In genomic region chr14:57533214-57533613, GRCh38 we compare ENCODE assay signal across 1 cellular context.
TF ChIP-seq lines count a peak whose summit lies in the region.

No MANE protein-coding gene starts in this region.

TF ChIP-seq in H1, 55 proteins besides CTCF, POLR2A, EP300 and RAD21 (continued from another document):
- TF ChIP-seq TEAD4 (IDR thresholded peaks at IDR 0.05; ENCODE audit: low read depth, low read length) (no peak), NRF1 (IDR thresholded peaks at IDR 0.05; ENCODE audit: low read depth, low read length) (no peak), KDM1A (IDR thresholded peaks at IDR 0.05; ENCODE audit: borderline replicate concordance, low read length) (no peak), KDM4A (IDR thresholded peaks at IDR 0.05; ENCODE audit: low read depth, low read length, severe bottlenecking) (no peak), CHD7 (IDR thresholded peaks at IDR 0.05; ENCODE audit: insufficient replicate concordance, low read length) (no peak), SP1 (IDR thresholded peaks at IDR 0.05; ENCODE audit: low read depth, low read length) (no peak), GABPA (IDR thresholded peaks at IDR 0.05; ENCODE audit: borderline replicate concordance, insufficient read depth, low read length) (no peak), ZNF274 (IDR thresholded peaks at IDR 0.05; ENCODE audit: borderline replicate concordance, extremely low read depth, low read length) (no peak), KDM5A (IDR thresholded peaks at IDR 0.05; ENCODE audit: low read length) (no peak), SP4 (IDR thresholded peaks at IDR 0.05; ENCODE audit: low read length) (no peak), CHD2 (IDR thresholded peaks at IDR 0.05; ENCODE audit: low read length) (no peak), PHF8 (conservative IDR thresholded peaks at IDR 0.05; ENCODE audit: low read depth, low read length) (no peak)
